34 cellular contexts compared by ENCODE assay signal in genomic region chr17:48283907-48284306, GRCh38.
"Had no signal": no experiment of that assay in that cellular context is flagged by ENCODE, and none has a peak within 500 bp of the region (broad histone marks: within the 10 kb centered on the region; RNA-seq: fewer than 3 reads in every experiment).

No MANE protein-coding gene starts in this region.

- H3K4me3 Mint-ChIP-seq: activated CD8-positive, alpha-beta T cell treated with anti-CD3 and anti-CD28 coated beads for 36 hours; activated naive CD4-positive, alpha-beta T cell treated with anti-CD3 and anti-CD28 coated beads for 36 hours; activated naive CD8-positive, alpha-beta T cell treated with anti-CD3 and anti-CD28 coated beads for 36 hours; activated T-cell treated with anti-CD3 and anti-CD28 coated beads, Interleukin-2, amount 50 U/mL, for 24 hours; activated T-helper 1 cell treated with anti-CD3 and anti-CD28 coated beads, Interleukin-12 subunit alpha, Interleukin-12 subunit beta, Interleukin-2, Interleukin-4 antibody, amounts not matched to agents 30 ng/mL and 10 ng/mL and 1 ng/mL, durations not matched to agents 14 hours and 24 hours and 36 hours; central memory CD8-positive, alpha-beta T cell; T-cell had no signal

- FAIRE-seq: RCC 7860 had no signal

- H3K27me3 Mint-ChIP-seq: activated CD8-positive, alpha-beta T cell treated with anti-CD3 and anti-CD28 coated beads for 36 hours; activated naive CD8-positive, alpha-beta T cell treated with anti-CD3 and anti-CD28 coated beads for 36 hours; activated T-cell treated with anti-CD3 and anti-CD28 coated beads, Interleukin-2, amount 50 U/mL, for 24 hours; central memory CD8-positive, alpha-beta T cell; T-cell had no signal

- H3K36me3 ChIP-seq: ascending aorta, cardiac muscle cell, WERI-Rb-1 had no signal

- H3K27me3 ChIP-seq: ascending aorta, cardiac muscle cell had no signal

- H3K4me3 ChIP-seq: ascending aorta, cardiac muscle cell, PC-9 had no signal

- H3K4me1 ChIP-seq: ascending aorta had no signal

- H3K27ac ChIP-seq: ascending aorta, cardiac muscle cell, PC-9, RWPE1, WERI-Rb-1 had no signal

- H3K9me3 ChIP-seq: ascending aorta had no signal

- DNase-seq: activated CD4-positive, alpha-beta T cell treated with anti-CD3 and anti-CD28 coated beads for 1 hour; activated CD4-positive, alpha-beta T cell treated with anti-CD3 and anti-CD28 coated beads for 48 hours; activated CD4-positive, CD25-positive, alpha-beta regulatory T cell; activated CD8-positive, alpha-beta T cell treated with anti-CD3 and anti-CD28 coated beads for 36 hours; activated gamma-delta T cell treated with Interleukin-2 at 50 U/mL for 16 hours; activated naive CD4-positive, alpha-beta T cell treated with anti-CD3 and anti-CD28 coated beads for 36 hours; activated naive CD8-positive, alpha-beta T cell treated with anti-CD3 and anti-CD28 coated beads for 36 hours; activated T-cell treated with anti-CD3 and anti-CD28 coated beads, Interleukin-2, amount 50 U/mL, for 24 hours; amniotic stem cell; Kasumi-1; KG1; MM.1S; MV-4-11; NCI-H1105; NCI-H1417 treated with DMSO at 0.1 percent for 48 hours; NCI-H1694; NCI-H1930; NCI-H2081 treated with DMSO at 0.1 percent for 48 hours; NCI-H345; NCI-H524 treated with DMSO at 0.1 percent for 48 hours; PC-9; SIG-M5; T-cell; T-helper 2 cell; T-helper 9 cell; WERI-Rb-1 had no signal

- H2AFZ ChIP-seq: PC-9 had no signal

- H3K4me2 ChIP-seq: PC-9 had no signal

- ATAC-seq: activated CD8-positive, alpha-beta T cell treated with anti-CD3 and anti-CD28 coated beads for 36 hours; Right ventricle myocardium inferior; SK-N-SH treated with all-trans-retinoic acid at 6 μM for 48 hours; T-cell had no signal

- H3K9me3 Mint-ChIP-seq: activated CD8-positive, alpha-beta T cell treated with anti-CD3 and anti-CD28 coated beads for 36 hours; activated naive CD4-positive, alpha-beta T cell treated with anti-CD3 and anti-CD28 coated beads for 36 hours; activated naive CD8-positive, alpha-beta T cell treated with anti-CD3 and anti-CD28 coated beads for 36 hours; activated T-cell treated with anti-CD3 and anti-CD28 coated beads, Interleukin-2, amount 50 U/mL, for 24 hours; activated T-helper 1 cell treated with anti-CD3 and anti-CD28 coated beads, Interleukin-12 subunit alpha, Interleukin-12 subunit beta, Interleukin-2, Interleukin-4 antibody, amounts not matched to agents 30 ng/mL and 10 ng/mL and 1 ng/mL, durations not matched to agents 14 hours and 24 hours and 36 hours; central memory CD8-positive, alpha-beta T cell; T-cell had no signal

- H3K27ac Mint-ChIP-seq: activated CD8-positive, alpha-beta T cell treated with anti-CD3 and anti-CD28 coated beads for 36 hours; activated naive CD4-positive, alpha-beta T cell treated with anti-CD3 and anti-CD28 coated beads for 36 hours; activated naive CD8-positive, alpha-beta T cell treated with anti-CD3 and anti-CD28 coated beads for 36 hours; activated T-cell treated with anti-CD3 and anti-CD28 coated beads, Interleukin-2, amount 50 U/mL, for 24 hours; activated T-helper 1 cell treated with anti-CD3 and anti-CD28 coated beads, Interleukin-12 subunit alpha, Interleukin-12 subunit beta, Interleukin-2, Interleukin-4 antibody, amounts not matched to agents 30 ng/mL and 10 ng/mL and 1 ng/mL, durations not matched to agents 14 hours and 24 hours and 36 hours; T-cell had no signal
